ENCODE assay signal across 20 cellular contexts in genomic region chr4:121776610-121777401, GRCh38. TPM values are rescaled to one million over a fixed set of nuclear protein-coding genes. Genes with fewer than 3 reads are reported as not detected.
"Had no signal": no experiment of that assay in that cellular context is flagged by ENCODE, and none has a peak within 500 bp of the region (broad histone marks: within the 10 kb centered on the region; RNA-seq: fewer than 3 reads in every experiment).

No MANE protein-coding gene starts in this region.

- H3K4me1 Mint-ChIP-seq: activated B cell treated with CpG ODN at 0.5 μM for 24 hours; activated naive CD4-positive, alpha-beta T cell treated with anti-CD3 and anti-CD28 coated beads, Interleukin-2, amount 10 ng/mL, durations not matched to agents 7 days and 5 days; activated naive CD8-positive, alpha-beta T cell treated with anti-CD3 and anti-CD28 coated beads, Interleukin-2, amount 50 U/mL, for 24 hours had no signal

- H3K36me3 Mint-ChIP-seq: activated naive CD4-positive, alpha-beta T cell treated with anti-CD3 and anti-CD28 coated beads, Interleukin-2, amount 10 ng/mL, durations not matched to agents 7 days and 5 days had no signal

- H3K4me1 ChIP-seq: ascending aorta, lower lobe of right lung, tibial artery had no signal

- H3K4me3 Mint-ChIP-seq: activated B cell treated with CpG ODN at 0.5 μM for 24 hours; activated CD4-positive, alpha-beta memory T cell treated with anti-CD3 and anti-CD28 coated beads, Interleukin-2, amount 10 ng/mL, durations not matched to agents 7 days and 5 days; activated naive CD4-positive, alpha-beta T cell treated with anti-CD3 and anti-CD28 coated beads, Interleukin-2, amount 10 ng/mL, durations not matched to agents 7 days and 5 days; activated naive CD8-positive, alpha-beta T cell treated with anti-CD3 and anti-CD28 coated beads, Interleukin-2, amount 50 U/mL, for 24 hours; nephron progenitor cell had no signal

- H3K9me3 Mint-ChIP-seq: activated B cell treated with CpG ODN at 0.5 μM for 24 hours; activated CD4-positive, alpha-beta memory T cell treated with anti-CD3 and anti-CD28 coated beads, Interleukin-2, amount 10 ng/mL, durations not matched to agents 7 days and 5 days; activated naive CD4-positive, alpha-beta T cell treated with anti-CD3 and anti-CD28 coated beads, Interleukin-2, amount 10 ng/mL, durations not matched to agents 7 days and 5 days; activated naive CD8-positive, alpha-beta T cell treated with anti-CD3 and anti-CD28 coated beads, Interleukin-2, amount 50 U/mL, for 24 hours; nephron progenitor cell had no signal

- DNase-seq: activated B cell treated with CpG ODN at 0.5 μM for 24 hours; activated CD4-positive, alpha-beta memory T cell treated with anti-CD3 and anti-CD28 coated beads, Interleukin-2, amount 10 ng/mL, durations not matched to agents 7 days and 5 days; activated CD4-positive, alpha-beta T cell treated with anti-CD3 and anti-CD28 coated beads for 4 hours; activated CD8-positive, alpha-beta memory T cell treated with anti-CD3 and anti-CD28 coated beads, Interleukin-2, amount 50 U/mL, for 48 hours; activated effector memory CD4-positive, alpha-beta T cell treated with Interleukin-2 at 50 U/mL for 16 hours; activated naive CD4-positive, alpha-beta T cell treated with anti-CD3 and anti-CD28 coated beads, Interleukin-2, amount 10 ng/mL, durations not matched to agents 7 days and 5 days; activated naive CD8-positive, alpha-beta T cell treated with anti-CD3 and anti-CD28 coated beads, Interleukin-2, amount 50 U/mL, for 24 hours; activated T-cell treated with anti-CD3 and anti-CD28 coated beads, Interleukin-2, amount 50 U/mL, for 48 hours; lower lobe of right lung; nephron progenitor cell; nucleus accumbens; stimulated activated CD4-positive, alpha-beta T cell treated with anti-CD3 and anti-CD28 coated beads, Interleukin-12 subunit alpha, Interleukin-12 subunit beta, amount 100 ng/mL, for 4 hours; stimulated activated CD4-positive, alpha-beta T cell treated with anti-CD3 and anti-CD28 coated beads, Interleukin-1b, Interleukin-23, amount 100 ng/mL, for 48 hours; stimulated activated CD8-positive, alpha-beta memory T cell treated with anti-CD3 and anti-CD28 coated beads, Interleukin-4, amount 100 ng/mL, for 48 hours; stimulated activated naive CD4-positive, alpha-beta T cell treated with Interleukin-2 at 50 U/mL for 16 hours; substantia nigra; T-helper 9 cell; tibial artery had no signal

- H3K27ac ChIP-seq: ascending aorta, coronary artery, lower lobe of right lung, tibial artery had no signal

- H3K27ac Mint-ChIP-seq: activated B cell treated with CpG ODN at 0.5 μM for 24 hours; activated CD4-positive, alpha-beta memory T cell treated with anti-CD3 and anti-CD28 coated beads, Interleukin-2, amount 10 ng/mL, durations not matched to agents 7 days and 5 days; activated naive CD4-positive, alpha-beta T cell treated with anti-CD3 and anti-CD28 coated beads, Interleukin-2, amount 10 ng/mL, durations not matched to agents 7 days and 5 days; activated naive CD8-positive, alpha-beta T cell treated with anti-CD3 and anti-CD28 coated beads, Interleukin-2, amount 50 U/mL, for 24 hours; nephron progenitor cell had no signal

- H3K27me3 ChIP-seq: ascending aorta had no signal

- H3K36me3 ChIP-seq: ascending aorta, lower lobe of right lung, tibial artery had no signal

- H3K9me3 ChIP-seq: ascending aorta, lower lobe of right lung, tibial artery had no signal

- H3K4me3 ChIP-seq: ascending aorta, coronary artery, lower lobe of right lung, tibial artery had no signal

- ATAC-seq: lower lobe of right lung had no signal

RNA-seq across cellular contexts. Expression of gene SMIM43, which starts 11.8 kb away (rescaled TPM):
- total RNA-seq: activated B cell treated with CpG ODN at 0.5 μM for 24 hours; activated CD4-positive, alpha-beta memory T cell treated with anti-CD3 and anti-CD28 coated beads, Interleukin-2, amount 10 ng/mL, durations not matched to agents 7 days and 5 days; ascending aorta had no signal

RNA-seq across cellular contexts. Expression of gene CCNA2, which starts 46.9 kb away (rescaled TPM):
- total RNA-seq: ascending aorta had no signal
